ENCODE assay signal across 8 cellular contexts in the genomic region with DNA sequence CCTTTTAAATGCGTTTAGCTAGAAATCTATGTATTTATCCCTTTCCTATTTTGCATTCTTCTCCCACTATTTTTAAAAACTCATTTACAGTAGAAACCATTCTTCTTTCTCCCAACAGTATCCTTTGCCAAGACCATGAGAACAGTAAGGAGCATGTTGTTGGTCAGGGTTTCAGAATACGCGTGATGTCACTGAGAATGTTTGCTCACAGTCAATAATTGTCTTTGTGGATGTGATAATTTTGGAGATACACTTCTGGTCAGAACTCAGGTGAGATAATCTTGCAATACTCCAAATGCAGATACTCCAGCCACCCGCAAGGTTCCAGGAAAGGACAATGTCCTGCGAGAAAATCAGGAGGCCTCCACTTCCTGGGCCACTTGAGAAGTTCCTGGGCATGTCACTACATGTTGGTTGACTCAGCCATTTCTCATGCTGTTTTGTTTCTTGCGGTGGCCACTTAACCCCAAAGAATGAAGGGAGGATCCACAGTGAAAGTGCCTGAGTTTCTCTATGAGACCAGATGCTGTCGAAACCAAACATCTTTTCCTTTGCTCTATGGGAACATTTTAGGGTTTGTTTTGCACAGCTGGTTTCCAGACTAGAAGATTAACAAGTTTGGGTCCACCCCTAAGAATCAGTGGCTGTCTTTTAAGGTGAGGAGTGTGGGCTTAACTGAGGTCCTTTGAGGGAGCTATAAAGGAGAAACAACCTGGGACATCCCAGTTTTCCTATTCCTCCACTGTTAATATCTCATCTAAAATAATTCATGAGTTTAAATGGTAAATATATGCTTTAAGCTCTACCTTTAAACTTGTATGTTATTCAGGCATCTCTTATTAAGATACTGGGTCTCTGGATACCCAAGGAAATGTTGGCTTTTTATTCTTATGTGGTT.
DNase-seq lines count a peak whose midpoint lies in the region; ATAC-seq lines count a peak whose summit lies in the region.

No MANE protein-coding gene starts in this region.

- 76 to 82% methylated on average over 7 of the region's 7 CpGs for WGBS in esophagus, 2 donors

- no peaks in the 10 kb centered on the region for H3K36me3 Mint-ChIP-seq in activated naive CD8-positive, alpha-beta T cell treated with anti-CD3 and anti-CD28 coated beads for 36 hours

- H3K9me3 Mint-ChIP-seq in stimulated activated naive CD8-positive, alpha-beta T cell treated with anti-CD3 and anti-CD28 coated beads, Interleukin-15, amount 100 ng/mL, for 72 hours = no peaks in the 10 kb centered on the region
- no peaks in the 10 kb centered on the region for H3K9me3 Mint-ChIP-seq in activated naive CD8-positive, alpha-beta T cell treated with anti-CD3 and anti-CD28 coated beads for 36 hours

- H3K4me1 Mint-ChIP-seq in stimulated activated naive CD8-positive, alpha-beta T cell treated with anti-CD3 and anti-CD28 coated beads, Interleukin-15, amount 100 ng/mL, for 72 hours = peaks cover 4% of the 10 kb centered on the region
- H3K4me1 Mint-ChIP-seq in activated naive CD8-positive, alpha-beta T cell treated with anti-CD3 and anti-CD28 coated beads for 36 hours = peaks cover 2% of the 10 kb centered on the region

- ATAC-seq in stimulated activated naive CD8-positive, alpha-beta T cell treated with anti-CD3 and anti-CD28 coated beads, Interleukin-15, amount 100 ng/mL, for 72 hours = no peak
- ATAC-seq in stimulated activated naive CD8-positive, alpha-beta T cell treated with anti-CD3 and anti-CD28 coated beads, Interleukin-15, Interleukin-2, amounts not matched to agents 100 U/mL and 50 U/mL, for 24 hours = no peak
- no peak for ATAC-seq in HG03460 (IDR thresholded peaks at IDR 0.05; ENCODE audit: unreplicated experiment)

- no peaks in the 10 kb centered on the region for H3K4me1 ChIP-seq in esophagus (ENCODE audit: control insufficient read depth in 2 of 2, insufficient read depth in 2 of 2, low read length in 1 of 2)

- peaks cover 0 to 4% of the 10 kb centered on the region in 2 donors for H3K36me3 ChIP-seq in esophagus (ENCODE audit: control insufficient read depth in 2 of 2, insufficient read depth in 2 of 2, low read length in 1 of 2)

- H3K27me3 Mint-ChIP-seq in stimulated activated naive CD8-positive, alpha-beta T cell treated with anti-CD3 and anti-CD28 coated beads, Interleukin-15, amount 100 ng/mL, for 72 hours = peaks cover 8% of the 10 kb centered on the region
- peaks cover 5% of the 10 kb centered on the region for H3K27me3 Mint-ChIP-seq in activated naive CD8-positive, alpha-beta T cell treated with anti-CD3 and anti-CD28 coated beads for 36 hours

- peak overlapping the region; percentile 29 to 54 for H3K27ac Mint-ChIP-seq in stimulated activated naive CD8-positive, alpha-beta T cell treated with anti-CD3 and anti-CD28 coated beads, Interleukin-15, amount 100 ng/mL, for 72 hours
- H3K27ac Mint-ChIP-seq in activated naive CD8-positive, alpha-beta T cell treated with anti-CD3 and anti-CD28 coated beads for 36 hours = no peak overlapping the region

- peak overlapping the region; percentile 26 to 77 for H3K27ac ChIP-seq in esophagus (ENCODE audit: low read depth in 2 of 2, low read length in 1 of 2)

- no peak overlapping the region for H3K4me3 Mint-ChIP-seq in stimulated activated naive CD8-positive, alpha-beta T cell treated with anti-CD3 and anti-CD28 coated beads, Interleukin-15, amount 100 ng/mL, for 72 hours
- H3K4me3 Mint-ChIP-seq in activated naive CD8-positive, alpha-beta T cell treated with anti-CD3 and anti-CD28 coated beads for 36 hours = no peak overlapping the region

- H3K4me3 ChIP-seq in esophagus (ENCODE audit: low read depth in 1 of 2, low read length in 2 of 2) = no peak overlapping the region

- no peak for DNase-seq in stimulated activated naive CD8-positive, alpha-beta T cell treated with anti-CD3 and anti-CD28 coated beads, Interleukin-15, amount 100 ng/mL, for 72 hours
- no peak for DNase-seq in stimulated activated naive CD8-positive, alpha-beta T cell treated with anti-CD3 and anti-CD28 coated beads, Interleukin-15, Interleukin-2, amounts not matched to agents 100 U/mL and 50 U/mL, for 24 hours
- DNase-seq in MV-4-11 (lab: John Stamatoyannopoulos, UW) = peak; percentile 90
- DNase-seq in NCI-H2227 treated with DMSO at 0.1 percent for 48 hours (lab: John Stamatoyannopoulos, UW) = no peak
- no peak for DNase-seq in NOMO-1 treated with dmso at 0.1 percent for 144 hours (lab: John Stamatoyannopoulos, UW; ENCODE audit: unreplicated experiment)
- DNase-seq in activated naive CD8-positive, alpha-beta T cell treated with anti-CD3 and anti-CD28 coated beads for 36 hours = no peak

- no peaks in the 10 kb centered on the region for H3K9me3 ChIP-seq in esophagus (ENCODE audit: control insufficient read depth in 2 of 2, insufficient read depth in 1 of 2, low read depth in 1 of 2, low read length in 1 of 2)

- no peaks in the 10 kb centered on the region for H3K27me3 ChIP-seq in esophagus (ENCODE audit: control insufficient read depth in 1 of 2, insufficient read depth in 2 of 2, low read length in 2 of 2)
